21 cellular contexts compared by ENCODE assay signal in genomic region chr20:45752747-45753146, GRCh38. TPM values are rescaled to one million over a fixed set of nuclear protein-coding genes. Genes with fewer than 3 reads are reported as not detected.
A peak's percentile ranks its signal among the peaks of the same experiment; 100 is the strongest.
DNase-seq lines count a peak whose midpoint lies in the region; ATAC-seq and TF ChIP-seq lines count a peak whose summit lies in the region.
"Had no signal": no experiment of that assay in that cellular context is flagged by ENCODE, and none has a peak within 500 bp of the region (broad histone marks: within the 10 kb centered on the region; RNA-seq: fewer than 3 reads in every experiment).

No MANE protein-coding gene starts in this region.

- no peak for ATAC-seq in HG03280 (IDR thresholded peaks at IDR 0.05; ENCODE audit: unreplicated experiment)
- ATAC-seq: left lobe of liver, Panc1, pancreas had no signal

- CTCF ChIA-PET in activated CD4-positive, alpha-beta memory T cell treated with anti-CD3 and anti-CD28 coated beads for 36 hours (lab: Charles Lee), result no interaction called here
- CTCF ChIA-PET in activated CD4-positive, alpha-beta memory T cell treated with anti-CD3 and anti-CD28 coated beads, Interleukin-2, amount 10 ng/mL, durations not matched to agents 7 days and 5 days (lab: Charles Lee), result no interaction called here
- CTCF ChIA-PET in GM10248 (lab: Yijun Ruan, JAX), result interaction anchor here (3.5 kb wide), 1 partner anchor 18 kb away, joined by 24 read pairs; no protein-coding TSS in a partner anchor

- TF ChIP-seq CTCF in GM10266 (IDR thresholded peaks at IDR 0.05; ENCODE audit: control insufficient read depth, insufficient read depth, low read depth, missing control alignments) (no peak), GM10248 (IDR thresholded peaks at IDR 0.05; ENCODE audit: control extremely low read depth, extremely low read depth, low read depth, missing control alignments) (no peak)

- H3K4me1 Mint-ChIP-seq in activated CD4-positive, alpha-beta memory T cell treated with anti-CD3 and anti-CD28 coated beads for 36 hours (ENCODE audit: low read depth), result peaks cover 18% of the 10 kb centered on the region
- H3K4me1 Mint-ChIP-seq in activated CD4-positive, alpha-beta memory T cell treated with anti-CD3 and anti-CD28 coated beads, Interleukin-2, amount 10 ng/mL, durations not matched to agents 7 days and 5 days, result peaks cover 6% of the 10 kb centered on the region
- peaks cover 3% of the 10 kb centered on the region for H3K4me1 Mint-ChIP-seq in T-helper 2 cell treated with Interferon-gamma antibody and Interleukin-4, amounts not matched to agents 5 μg/mL and 100 μg/mL, for 36 hours (ENCODE audit: low read depth)

- POLR2A ChIA-PET in activated CD4-positive, alpha-beta memory T cell treated with anti-CD3 and anti-CD28 coated beads for 36 hours (lab: Charles Lee), result no interaction called here
- POLR2A ChIA-PET in activated CD4-positive, alpha-beta memory T cell treated with anti-CD3 and anti-CD28 coated beads, Interleukin-2, amount 10 ng/mL, durations not matched to agents 7 days and 5 days (lab: Charles Lee), result no interaction called here
- POLR2A ChIA-PET in GM10248 (lab: Yijun Ruan, JAX), result no interaction called here

- intact Hi-C loops in activated CD4-positive, alpha-beta memory T cell treated with anti-CD3 and anti-CD28 coated beads for 36 hours (cut with micrococcal nuclease), result loop anchor here (1.0 kb wide), 1 partner anchor 141 kb away; no protein-coding TSS in a partner anchor

- no peaks in the 10 kb centered on the region for H3K36me3 Mint-ChIP-seq in activated CD4-positive, alpha-beta memory T cell treated with anti-CD3 and anti-CD28 coated beads for 36 hours
- H3K36me3 Mint-ChIP-seq in activated CD4-positive, alpha-beta memory T cell treated with anti-CD3 and anti-CD28 coated beads, Interleukin-2, amount 10 ng/mL, durations not matched to agents 7 days and 5 days (ENCODE audit: low read depth), result no peaks in the 10 kb centered on the region
- no peaks in the 10 kb centered on the region for H3K36me3 Mint-ChIP-seq in T-helper 2 cell treated with Interferon-gamma antibody and Interleukin-4, amounts not matched to agents 5 μg/mL and 100 μg/mL, for 36 hours (ENCODE audit: low read depth)

- peaks cover 10% of the 10 kb centered on the region for H3K9me3 Mint-ChIP-seq in activated CD4-positive, alpha-beta memory T cell treated with anti-CD3 and anti-CD28 coated beads for 36 hours
- H3K9me3 Mint-ChIP-seq in activated CD4-positive, alpha-beta memory T cell treated with anti-CD3 and anti-CD28 coated beads, Interleukin-2, amount 10 ng/mL, durations not matched to agents 7 days and 5 days, result no peaks in the 10 kb centered on the region
- peaks cover 10% of the 10 kb centered on the region for H3K9me3 Mint-ChIP-seq in T-helper 2 cell treated with Interferon-gamma antibody and Interleukin-4, amounts not matched to agents 5 μg/mL and 100 μg/mL, for 36 hours

- H3K27me3 Mint-ChIP-seq in activated CD4-positive, alpha-beta memory T cell treated with anti-CD3 and anti-CD28 coated beads for 36 hours, result peaks cover 26% of the 10 kb centered on the region
- H3K27me3 Mint-ChIP-seq in activated CD4-positive, alpha-beta memory T cell treated with anti-CD3 and anti-CD28 coated beads, Interleukin-2, amount 10 ng/mL, durations not matched to agents 7 days and 5 days, result peaks cover 33% of the 10 kb centered on the region
- H3K27me3 Mint-ChIP-seq in T-helper 2 cell treated with Interferon-gamma antibody and Interleukin-4, amounts not matched to agents 5 μg/mL and 100 μg/mL, for 36 hours (ENCODE audit: low read depth), result peaks cover 15% of the 10 kb centered on the region

- no peak overlapping the region for H3K27ac Mint-ChIP-seq in activated CD4-positive, alpha-beta memory T cell treated with anti-CD3 and anti-CD28 coated beads for 36 hours
- no peak overlapping the region for H3K27ac Mint-ChIP-seq in activated CD4-positive, alpha-beta memory T cell treated with anti-CD3 and anti-CD28 coated beads, Interleukin-2, amount 10 ng/mL, durations not matched to agents 7 days and 5 days
- H3K27ac Mint-ChIP-seq in T-helper 2 cell treated with Interferon-gamma antibody and Interleukin-4, amounts not matched to agents 5 μg/mL and 100 μg/mL, for 36 hours, result no peak overlapping the region
- H3K27ac Mint-ChIP-seq: CD4-positive, alpha-beta T cell had no signal

- H3K4me3 Mint-ChIP-seq in activated CD4-positive, alpha-beta memory T cell treated with anti-CD3 and anti-CD28 coated beads for 36 hours, result no peak overlapping the region
- no peak overlapping the region for H3K4me3 Mint-ChIP-seq in activated CD4-positive, alpha-beta memory T cell treated with anti-CD3 and anti-CD28 coated beads, Interleukin-2, amount 10 ng/mL, durations not matched to agents 7 days and 5 days
- no peak overlapping the region for H3K4me3 Mint-ChIP-seq in T-helper 2 cell treated with Interferon-gamma antibody and Interleukin-4, amounts not matched to agents 5 μg/mL and 100 μg/mL, for 36 hours
- H3K4me3 Mint-ChIP-seq: CD4-positive, alpha-beta T cell had no signal

- peak; percentile 39 for DNase-seq in activated CD4-positive, alpha-beta memory T cell treated with anti-CD3 and anti-CD28 coated beads for 36 hours
- DNase-seq in activated CD4-positive, alpha-beta memory T cell treated with anti-CD3 and anti-CD28 coated beads, Interleukin-2, amount 10 ng/mL, durations not matched to agents 7 days and 5 days, result no peak
- DNase-seq in GM10266 (ENCODE audit: extremely low spot score), result peak; percentile 36
- peak; percentile 37 for DNase-seq in T-helper 2 cell treated with Interferon-gamma antibody and Interleukin-4, amounts not matched to agents 5 μg/mL and 100 μg/mL, for 36 hours (ENCODE audit: low spot score)
- peak; percentile 25 for DNase-seq in iris pigment epithelial cell (ENCODE audit: low read depth)
- DNase-seq in COLO829 (ENCODE audit: low spot score), result no peak
- DNase-seq in GM10248 (ENCODE audit: extremely low spot score), result no peak
- DNase-seq: aorta; CD4-positive, alpha-beta T cell; DMS79; foreskin melanocyte; NCI-H1105 treated with DMSO at 0.1 percent for 48 hours; NCI-H2171; NCI-H774; pancreas; small intestine had no signal

RNA-seq across cellular contexts. Expression of gene SPINT4, which starts 30.6 kb away (rescaled TPM):
- not detected for total RNA-seq in activated CD4-positive, alpha-beta memory T cell treated with anti-CD3 and anti-CD28 coated beads for 36 hours
- not detected for total RNA-seq in activated CD4-positive, alpha-beta memory T cell treated with anti-CD3 and anti-CD28 coated beads, Interleukin-2, amount 10 ng/mL, durations not matched to agents 7 days and 5 days
- total RNA-seq: aorta; CD4-positive, alpha-beta T cell; left lobe of liver; mucosa of gallbladder; pancreas; subcutaneous adipose tissue had no signal

RNA-seq across cellular contexts. Expression of gene WFDC3, which starts 38.9 kb away (rescaled TPM):
- total RNA-seq in activated CD4-positive, alpha-beta memory T cell treated with anti-CD3 and anti-CD28 coated beads for 36 hours, result not detected
- total RNA-seq in activated CD4-positive, alpha-beta memory T cell treated with anti-CD3 and anti-CD28 coated beads, Interleukin-2, amount 10 ng/mL, durations not matched to agents 7 days and 5 days, result not detected
- total RNA-seq: CD4-positive, alpha-beta T cell; left lobe of liver; subcutaneous adipose tissue had no signal

RNA-seq across cellular contexts. Expression of gene DNTTIP1, which starts 39.0 kb away (rescaled TPM):
- total RNA-seq in activated CD4-positive, alpha-beta memory T cell treated with anti-CD3 and anti-CD28 coated beads for 36 hours, result 10 to 100 TPM; 24.9 to 27.0 TPM
- 10 to 100 TPM; 29.0 to 34.7 TPM for total RNA-seq in activated CD4-positive, alpha-beta memory T cell treated with anti-CD3 and anti-CD28 coated beads, Interleukin-2, amount 10 ng/mL, durations not matched to agents 7 days and 5 days

RNA-seq across cellular contexts. Expression of gene WFDC10B, which starts 47.9 kb away (rescaled TPM):
- total RNA-seq in activated CD4-positive, alpha-beta memory T cell treated with anti-CD3 and anti-CD28 coated beads for 36 hours, result not detected
- not detected for total RNA-seq in activated CD4-positive, alpha-beta memory T cell treated with anti-CD3 and anti-CD28 coated beads, Interleukin-2, amount 10 ng/mL, durations not matched to agents 7 days and 5 days
- total RNA-seq: aorta; CD4-positive, alpha-beta T cell; left lobe of liver; pancreas; subcutaneous adipose tissue had no signal

RNA-seq across cellular contexts. Expression of gene WFDC13, which starts 50.9 kb away (rescaled TPM):
- not detected for total RNA-seq in activated CD4-positive, alpha-beta memory T cell treated with anti-CD3 and anti-CD28 coated beads for 36 hours
- not detected for total RNA-seq in activated CD4-positive, alpha-beta memory T cell treated with anti-CD3 and anti-CD28 coated beads, Interleukin-2, amount 10 ng/mL, durations not matched to agents 7 days and 5 days
- total RNA-seq: aorta; CD4-positive, alpha-beta T cell; left lobe of liver; mucosa of gallbladder; pancreas; subcutaneous adipose tissue had no signal

Comparison
In these comparisons a context has a peak if more than half of its experiments do, and no peak if none do; other contexts are left out.
1. DNase-seq: peak in activated CD4-positive, alpha-beta memory T cell treated with anti-CD3 and anti-CD28 coated beads for 36 hours (single experiment), GM10266 (single experiment), T-helper 2 cell treated with Interferon-gamma antibody and Interleukin-4, amounts not matched to agents 5 μg/mL and 100 μg/mL, for 36 hours (single experiment) and iris pigment epithelial cell (single experiment); none in activated CD4-positive, alpha-beta memory T cell treated with anti-CD3 and anti-CD28 coated beads, Interleukin-2, amount 10 ng/mL, durations not matched to agents 7 days and 5 days (single experiment), COLO829 (single experiment) and GM10248 (single experiment).